ENCODE assay signal across 26 cellular contexts in the genomic region with DNA sequence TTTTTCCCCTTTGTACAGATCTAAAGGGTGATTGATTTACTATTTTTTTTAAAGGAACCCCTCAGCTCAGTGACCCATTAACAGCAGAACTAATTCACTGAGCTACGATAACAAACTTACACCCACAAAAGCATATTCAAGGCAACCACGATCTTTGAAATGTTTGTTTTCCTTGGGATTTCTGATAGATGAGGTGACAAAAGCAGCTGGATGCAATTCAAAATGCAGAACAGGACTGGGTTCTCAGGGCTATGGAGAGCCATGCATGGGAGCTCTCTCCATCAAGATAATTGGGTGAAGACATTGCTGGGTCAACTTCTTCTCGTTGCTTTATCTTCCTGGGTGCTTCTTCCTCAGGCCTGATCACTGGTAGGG.
"Had no signal": no experiment of that assay in that cellular context is flagged by ENCODE, and none has a peak within 500 bp of the region (broad histone marks: within the 10 kb centered on the region; RNA-seq: fewer than 3 reads in every experiment).

No MANE protein-coding gene starts in this region.

- H3K9me3 ChIP-seq: left lung, pancreas, prostate gland, stomach, testis, thyroid gland, transverse colon, upper lobe of left lung, vagina had no signal

- H3K4me3 Mint-ChIP-seq: mesothelial cell of epicardium; naive B cell; natural killer cell; stimulated activated naive B cell treated with anti-CD40 and anti-IgM and Interleukin-4, amounts not matched to agents 10 μg/mL and 1 μg/mL and 100 μg/mL, for 72 hours had no signal

- H3K27me3 Mint-ChIP-seq: stimulated activated naive B cell treated with anti-CD40 and anti-IgM and Interleukin-4, amounts not matched to agents 10 μg/mL and 1 μg/mL and 100 μg/mL, for 72 hours had no signal

- DNase-seq: left cardiac atrium; left lung; naive B cell; natural killer cell; pancreas; posterior cingulate gyrus; retina; right cardiac atrium; stimulated activated CD4-positive, alpha-beta T cell treated with anti-CD3 and anti-CD28 coated beads, Interleukin-12 subunit alpha, Interleukin-12 subunit beta, amount 100 ng/mL, for 4 hours; stimulated activated CD4-positive, alpha-beta T cell treated with anti-CD3 and anti-CD28 coated beads, Interleukin-15, amount 100 ng/mL, for 24 hours; stimulated activated CD4-positive, alpha-beta T cell treated with anti-CD3 and anti-CD28 coated beads, Interleukin-2, amount 100 ng/mL, for 24 hours; stimulated activated CD4-positive, alpha-beta T cell treated with anti-CD3 and anti-CD28 coated beads, Interleukin-4, amount 100 ng/mL, for 1 hour; stimulated activated naive B cell treated with anti-CD40 and anti-IgM and Interleukin-4, amounts not matched to agents 10 μg/mL and 1 μg/mL and 100 μg/mL, for 72 hours; stimulated activated naive CD8-positive, alpha-beta T cell treated with anti-CD3 and anti-CD28 coated beads, Interleukin-15, Interleukin-2, amounts not matched to agents 100 U/mL and 50 U/mL, for 24 hours; stomach; testis; thyroid gland; transverse colon; upper lobe of left lung had no signal

- H3K27ac ChIP-seq: left lung, pancreas, prostate gland, skin epidermis, stomach, testis, thyroid gland, transverse colon, upper lobe of left lung, vagina had no signal

- H3K27me3 ChIP-seq: left lung, pancreas, stomach, testis, thyroid gland, transverse colon, upper lobe of left lung, vagina had no signal

- H3K36me3 Mint-ChIP-seq: mesothelial cell of epicardium; naive B cell; natural killer cell; stimulated activated naive B cell treated with anti-CD40 and anti-IgM and Interleukin-4, amounts not matched to agents 10 μg/mL and 1 μg/mL and 100 μg/mL, for 72 hours had no signal

- H3K4me1 Mint-ChIP-seq: naive B cell; natural killer cell; stimulated activated naive B cell treated with anti-CD40 and anti-IgM and Interleukin-4, amounts not matched to agents 10 μg/mL and 1 μg/mL and 100 μg/mL, for 72 hours had no signal

- H3K27ac Mint-ChIP-seq: mesothelial cell of epicardium; naive B cell; natural killer cell; stimulated activated naive B cell treated with anti-CD40 and anti-IgM and Interleukin-4, amounts not matched to agents 10 μg/mL and 1 μg/mL and 100 μg/mL, for 72 hours had no signal

- FAIRE-seq: keratinocyte, pancreas had no signal

- H3K4me3 ChIP-seq: left lung, lung, pancreas, prostate gland, skin epidermis, stomach, testis, thyroid gland, transverse colon, upper lobe of left lung, vagina had no signal

- H3K4me1 ChIP-seq: left lung, pancreas, prostate gland, stomach, testis, thyroid gland, transverse colon, upper lobe of left lung, vagina had no signal

- H3K36me3 ChIP-seq: left lung, pancreas, prostate gland, thyroid gland, transverse colon, upper lobe of left lung, vagina had no signal

- ATAC-seq: left cardiac atrium; left lung; natural killer cell; pancreas; right cardiac atrium; sciatic nerve; stimulated activated naive B cell treated with anti-CD40 and anti-IgM and Interleukin-4, amounts not matched to agents 10 μg/mL and 1 μg/mL and 100 μg/mL, for 72 hours; stimulated activated naive CD8-positive, alpha-beta T cell treated with anti-CD3 and anti-CD28 coated beads, Interleukin-15, Interleukin-2, amounts not matched to agents 100 U/mL and 50 U/mL, for 24 hours had no signal
